12 cellular contexts compared by ENCODE assay signal in the genomic region with DNA sequence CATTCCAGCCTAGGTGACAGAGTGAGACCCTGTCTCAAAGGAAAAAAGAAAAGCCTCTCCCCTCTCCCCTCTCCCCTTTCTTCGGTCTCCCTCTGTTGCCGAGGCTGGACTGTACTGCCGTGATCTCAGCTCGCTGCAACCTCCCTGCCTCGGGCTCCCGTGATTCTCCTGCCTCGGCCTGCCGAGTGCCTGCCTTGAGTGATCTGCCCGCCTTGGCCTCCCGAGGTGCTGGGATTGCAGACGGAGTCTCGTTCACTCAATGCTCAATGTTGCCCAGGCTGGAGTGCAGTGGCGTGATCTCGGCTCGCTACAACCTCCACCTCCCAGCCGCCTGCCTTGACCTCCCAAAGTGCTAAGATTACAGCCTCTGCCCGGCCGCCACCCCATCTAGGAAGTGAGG. TPM values are rescaled to one million over a fixed set of nuclear protein-coding genes. Genes with fewer than 3 reads are reported as not detected.
"Had no signal": no experiment of that assay in that cellular context is flagged by ENCODE, and none has a peak within 500 bp of the region (broad histone marks: within the 10 kb centered on the region; RNA-seq: fewer than 3 reads in every experiment).

No MANE protein-coding gene starts in this region.

RNA-seq across cellular contexts. Expression of a gene that starts 39.6 kb away (rescaled TPM):
- total RNA-seq: activated CD4-positive, alpha-beta memory T cell treated with anti-CD3 and anti-CD28 coated beads for 36 hours; activated CD8-positive, alpha-beta memory T cell treated with anti-CD3 and anti-CD28 coated beads, Interleukin-2, amount 10 ng/mL, durations not matched to agents 7 days and 5 days; activated T-cell treated with anti-CD3 and anti-CD28 coated beads, Interleukin-2, amount 50 U/mL, for 72 hours; activated T-helper 17 cell treated with anti-CD3 and anti-CD28 coated beads, Interleukin-2, amount 50 U/mL, for 72 hours; astrocyte; body of pancreas; breast epithelium; cardiac septum; NCI-H460; T-helper 1 cell treated with Interleukin-12 subunit alpha and Interleukin-12 subunit beta and Interleukin-4 antibody, amounts not matched to agents 30 ng/mL and 1 ng/mL, for 36 hours had no signal

RNA-seq across cellular contexts. Expression of a gene that starts 52.7 kb away (rescaled TPM):
- total RNA-seq: activated CD8-positive, alpha-beta memory T cell treated with anti-CD3 and anti-CD28 coated beads, Interleukin-2, amount 10 ng/mL, durations not matched to agents 7 days and 5 days; activated naive CD4-positive, alpha-beta T cell treated with anti-CD3 and anti-CD28 coated beads, Interleukin-2, amount 50 U/mL, for 72 hours; activated T-helper 17 cell treated with anti-CD3 and anti-CD28 coated beads, Interleukin-2, amount 50 U/mL, for 72 hours; astrocyte; body of pancreas; cardiac septum; NCI-H460; Right ventricle myocardium superior had no signal
